ENCODE assay signal across 24 cellular contexts in the genomic region with DNA sequence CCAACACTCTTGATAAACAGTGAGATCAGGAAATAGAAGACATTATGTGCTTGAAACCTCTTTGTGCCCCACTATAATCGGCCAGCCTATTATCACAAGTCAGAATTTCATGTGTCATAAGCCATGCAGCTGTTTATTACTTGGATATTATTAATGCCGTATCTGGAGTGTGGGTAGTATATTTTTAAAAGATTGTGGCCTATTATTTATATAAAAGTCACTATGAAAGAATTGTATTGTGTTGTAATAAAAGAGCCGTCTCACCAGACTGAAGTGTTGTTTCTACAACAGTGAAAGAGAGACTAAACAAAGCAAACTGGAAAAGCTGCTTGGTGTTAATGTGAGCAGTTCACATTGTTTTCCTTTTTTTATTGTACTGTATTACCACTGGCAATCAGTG.
DNase-seq lines count a peak whose midpoint lies in the region; ATAC-seq and TF ChIP-seq lines count a peak whose summit lies in the region.
"Had no signal": no experiment of that assay in that cellular context is flagged by ENCODE, and none has a peak within 500 bp of the region (broad histone marks: within the 10 kb centered on the region; RNA-seq: fewer than 3 reads in every experiment).

No MANE protein-coding gene starts in this region.

- intact Hi-C loops in Right ventricle myocardium inferior (cut with DNase I) = no loop called here

- H3K4me1 ChIP-seq in endocrine pancreas (ENCODE audit: control insufficient read depth, insufficient read depth, low read length) = no peaks in the 10 kb centered on the region
- H3K4me1 ChIP-seq: ascending aorta, prostate gland, tibial nerve had no signal

- H3K9me3 ChIP-seq in endocrine pancreas (ENCODE audit: control insufficient read depth, low read length) = no peaks in the 10 kb centered on the region
- H3K9me3 ChIP-seq: prostate gland had no signal

- no peak for ATAC-seq in Right ventricle myocardium inferior
- no peak for ATAC-seq in GM18505 (IDR thresholded peaks at IDR 0.05; ENCODE audit: unreplicated experiment)
- no peak for ATAC-seq in GM18517 (IDR thresholded peaks at IDR 0.05; ENCODE audit: unreplicated experiment)
- ATAC-seq: activated naive CD4-positive, alpha-beta T cell treated with anti-CD3 and anti-CD28 coated beads, Interleukin-2, amount 50 U/mL, for 72 hours; left colon; stimulated activated naive CD8-positive, alpha-beta T cell treated with anti-CD3 and anti-CD28 coated beads, Interleukin-15, amount 100 ng/mL, for 72 hours; T-cell had no signal

- no peaks in the 10 kb centered on the region for H3K36me3 ChIP-seq in endocrine pancreas (ENCODE audit: control insufficient read depth, insufficient read depth, low read length)
- H3K36me3 ChIP-seq: ascending aorta, prostate gland, tibial nerve had no signal

- H3K4me3 ChIP-seq in endocrine pancreas (ENCODE audit: control insufficient read depth, insufficient read depth, low read length) = peak overlapping the region; percentile 42
- H3K4me3 ChIP-seq: ascending aorta, prostate gland, tibial nerve had no signal

- no peak for TF ChIP-seq POLR2A in GM18505 (IDR thresholded peaks at IDR 0.05; ENCODE audit: borderline replicate concordance, extremely low read depth, insufficient read depth, insufficient read length)

- no peaks in the 10 kb centered on the region for H3K27me3 ChIP-seq in endocrine pancreas (ENCODE audit: control insufficient read depth, insufficient read depth, low read length)
- H3K27me3 ChIP-seq: ascending aorta, tibial nerve had no signal

- H3K9ac ChIP-seq in endocrine pancreas (ENCODE audit: control insufficient read depth, insufficient read depth, low read length) = no peak overlapping the region

- peak; percentile 6 for DNase-seq in EH (ENCODE audit: low read depth)
- peak; percentile 50 for DNase-seq in NCI-H1105 (lab: John Stamatoyannopoulos, UW)
- DNase-seq in NCI-H2227 (lab: John Stamatoyannopoulos, UW; ENCODE audit: unreplicated experiment) = peak; percentile 12
- DNase-seq in Right ventricle myocardium inferior (ENCODE audit: missing footprints) = no peak
- DNase-seq in GF-D8 (lab: John Stamatoyannopoulos, UW) = no peak
- DNase-seq: activated CD4-positive, alpha-beta T cell treated with anti-CD3 and anti-CD28 coated beads for 48 hours; C1 segment of cervical spinal cord; Calu3; effector memory CD4-positive, alpha-beta T cell; KG1; left colon; NCI-H524 treated with DMSO at 0.1 percent for 48 hours; SHP77; small intestine; stimulated activated CD4-positive, alpha-beta T cell treated with anti-CD3 and anti-CD28 coated beads, Interleukin-4, amount 100 ng/mL, for 1 hour; stimulated activated naive CD8-positive, alpha-beta T cell treated with anti-CD3 and anti-CD28 coated beads, Interleukin-15, amount 100 ng/mL, for 72 hours; T-cell had no signal

Comparison
In these comparisons a context has a peak if more than half of its experiments do, and no peak if none do; other contexts are left out.
1. DNase-seq: peak in EH (single experiment), NCI-H1105 (single experiment) and NCI-H2227 (single experiment); none in Right ventricle myocardium inferior (single experiment) and GF-D8 (single experiment).